Comparison of ENCODE assay signal across 8 cellular contexts in genomic region chr5:139863361-139863760, GRCh38.
DNase-seq lines count a peak whose midpoint lies in the region; ATAC-seq and TF ChIP-seq lines count a peak whose summit lies in the region.
"Had no signal": no experiment of that assay in that cellular context is flagged by ENCODE, and none has a peak within 500 bp of the region (broad histone marks: within the 10 kb centered on the region; RNA-seq: fewer than 3 reads in every experiment).

No MANE protein-coding gene starts in this region.

- peaks cover 47% of the 10 kb centered on the region for H3K27me3 Mint-ChIP-seq in activated naive CD4-positive, alpha-beta T cell treated with anti-CD3 and anti-CD28 coated beads, Interleukin-2, amount 10 ng/mL, durations not matched to agents 7 days and 5 days

- H4K20me1 ChIP-seq in mammary epithelial cell (ENCODE audit: insufficient read depth, low read length), result no peaks in the 10 kb centered on the region

- H2AFZ ChIP-seq in mammary epithelial cell (ENCODE audit: low read depth, low read length), result peak overlapping the region; percentile 40

- ATAC-seq in HG03378 (IDR thresholded peaks at IDR 0.05; ENCODE audit: unreplicated experiment), result no peak

- in situ Hi-C loops in mammary epithelial cell (cut with MboI; ENCODE audit: low sequenced_read_pairs in 2 of 2), result loop anchor here in 1 of 2 donors (5.0 kb wide), 1 partner anchor 71 kb away; no protein-coding TSS in a partner anchor

- H3K9me3 ChIP-seq in mammary epithelial cell (replicated peaks; ENCODE audit: insufficient read depth, low read length) (no peaks in the 10 kb centered on the region), left ventricle myocardium inferior (replicated peaks) (no peaks in the 10 kb centered on the region), ovary (no peaks in the 10 kb centered on the region), vagina (no peaks in the 10 kb centered on the region)

- TF ChIP-seq CTCF in mammary epithelial cell (conservative IDR thresholded peaks at IDR 0.05 in 1 of 2, IDR thresholded peaks at IDR 0.05 in 1 of 2; ENCODE audit: extremely low read depth in 1 of 2, insufficient read depth in 1 of 2, low read depth in 1 of 2, low read length in 2 of 2), result no peak
- TF ChIP-seq CTCF in left ventricle myocardium inferior (IDR thresholded peaks at IDR 0.05; ENCODE audit: borderline replicate concordance), result no peak
- TF ChIP-seq CTCF in ovary (IDR thresholded peaks at IDR 0.05), result no peak
- no peak for TF ChIP-seq CTCF in vagina (IDR thresholded peaks at IDR 0.05)

- TF ChIP-seq EP300 in ovary (IDR thresholded peaks at IDR 0.05), result no peak

- intact Hi-C loops in mammary epithelial cell (cut with micrococcal nuclease) (loop anchor here (5.0 to 10.0 kb wide), 2 partner anchors 226 to 291 kb away; no protein-coding TSS in a partner anchor), left ventricle myocardium inferior (cut with micrococcal nuclease) (no loop called here), ovary (cut with DNase I) (loop anchor here (5.0 to 10.0 kb wide), 3 partner anchors 76 to 104 kb away; no protein-coding TSS in a partner anchor), vagina (cut with DNase I) (no loop called here)

- BruUV-seq in mammary epithelial cell (replicated peaks; lab: Mats Ljungman, UMichigan), result no TSS peak

- H3K4me1 Mint-ChIP-seq in activated naive CD4-positive, alpha-beta T cell treated with anti-CD3 and anti-CD28 coated beads, Interleukin-2, amount 10 ng/mL, durations not matched to agents 7 days and 5 days, result no peaks in the 10 kb centered on the region
- H3K4me1 Mint-ChIP-seq: activated naive CD8-positive, alpha-beta T cell treated with anti-CD3 and anti-CD28 coated beads for 36 hours had no signal

- no peaks in the 10 kb centered on the region for H3K9me3 Mint-ChIP-seq in activated naive CD4-positive, alpha-beta T cell treated with anti-CD3 and anti-CD28 coated beads, Interleukin-2, amount 10 ng/mL, durations not matched to agents 7 days and 5 days
- H3K9me3 Mint-ChIP-seq: activated naive CD8-positive, alpha-beta T cell treated with anti-CD3 and anti-CD28 coated beads for 36 hours had no signal

- no peak overlapping the region for H3K27ac ChIP-seq in mammary epithelial cell (ENCODE audit: insufficient read depth, low read depth, low read length)
- H3K27ac ChIP-seq in left ventricle myocardium inferior (replicated peaks), result peak overlapping the region; percentile 69
- peak overlapping the region; percentile 33 to 58 for H3K27ac ChIP-seq in ovary
- H3K27ac ChIP-seq in vagina, result peak overlapping the region; percentile 31

- DNase-seq in mammary epithelial cell (peak; percentile 41), left ventricle myocardium inferior (peak; percentile 82), ovary (peak; percentile 86 to 90 (median 88)), vagina (ENCODE audit: extremely low spot score in 2 of 2) (no peak), NCI-H1694 treated with DMSO at 0.1 percent for 48 hours (lab: John Stamatoyannopoulos, UW) (no peak)
- DNase-seq in activated naive CD4-positive, alpha-beta T cell treated with anti-CD3 and anti-CD28 coated beads, Interleukin-2, amount 10 ng/mL, durations not matched to agents 7 days and 5 days, result no peak

- dilution Hi-C loops in mammary epithelial cell (cut with HindIII; ENCODE audit: low sequenced_read_pairs), result no loop called here

- no peaks in the 10 kb centered on the region for H3K79me2 ChIP-seq in mammary epithelial cell (ENCODE audit: insufficient read depth, low read length)

- WGBS in mammary epithelial cell (ENCODE audit: low coverage, missing lambda C conversion rate), result 23% methylated on average over 9 of the region's 9 CpGs
- 16 to 28% (median 19%) methylated on average over 9 of the region's 9 CpGs for WGBS in ovary, 3 donors

- H3K4me3 Mint-ChIP-seq in activated naive CD4-positive, alpha-beta T cell treated with anti-CD3 and anti-CD28 coated beads, Interleukin-2, amount 10 ng/mL, durations not matched to agents 7 days and 5 days, result no peak overlapping the region
- H3K4me3 Mint-ChIP-seq: activated naive CD8-positive, alpha-beta T cell treated with anti-CD3 and anti-CD28 coated beads for 36 hours had no signal

- peaks cover 10% of the 10 kb centered on the region for H3K4me1 ChIP-seq in mammary epithelial cell (ENCODE audit: insufficient read depth, low read length)
- H3K4me1 ChIP-seq in left ventricle myocardium inferior, result peaks cover 14% of the 10 kb centered on the region
- H3K4me1 ChIP-seq in ovary (ENCODE audit: insufficient read depth), result peaks cover 26% of the 10 kb centered on the region
- H3K4me1 ChIP-seq in vagina, result peaks cover 19% of the 10 kb centered on the region

- CTCF ChIA-PET in mammary epithelial cell (lab: Charles Lee; ENCODE audit: low non-redundant PET), result interaction anchor here (1.2 kb wide), 1 partner anchor 105 kb away, joined by 6 read pairs; no protein-coding TSS in a partner anchor
- CTCF ChIA-PET in activated naive CD4-positive, alpha-beta T cell treated with anti-CD3 and anti-CD28 coated beads, Interleukin-2, amount 10 ng/mL, durations not matched to agents 7 days and 5 days (lab: Charles Lee), result interaction anchor here (0.8 to 2.9 kb wide), 11 partner anchors 9 to 107 kb away, joined by 3 to 22 read pairs (median 8); no protein-coding TSS in a partner anchor

- no peaks in the 10 kb centered on the region for H3K36me3 ChIP-seq in mammary epithelial cell (ENCODE audit: insufficient read depth, low read length)
- H3K36me3 ChIP-seq in left ventricle myocardium inferior, result no peaks in the 10 kb centered on the region
- no peaks in the 10 kb centered on the region for H3K36me3 ChIP-seq in ovary
- no peaks in the 10 kb centered on the region for H3K36me3 ChIP-seq in vagina

- H3K27me3 ChIP-seq in mammary epithelial cell (ENCODE audit: insufficient read depth, low read length) (no peaks in the 10 kb centered on the region), left ventricle myocardium inferior (ENCODE audit: low read depth) (no peaks in the 10 kb centered on the region), ovary (no peaks in the 10 kb centered on the region), vagina (no peaks in the 10 kb centered on the region)

- H3K4me3 ChIP-seq in mammary epithelial cell (replicated peaks in 1 of 3; ENCODE audit: insufficient read depth in 1 of 3, low read depth in 2 of 3, low read length in 3 of 3) (no peak overlapping the region), left ventricle myocardium inferior (no peak overlapping the region), ovary (no peak overlapping the region), vagina (no peak overlapping the region)

- H3K27ac Mint-ChIP-seq in activated naive CD4-positive, alpha-beta T cell treated with anti-CD3 and anti-CD28 coated beads, Interleukin-2, amount 10 ng/mL, durations not matched to agents 7 days and 5 days, result no peak overlapping the region
- H3K27ac Mint-ChIP-seq: activated naive CD8-positive, alpha-beta T cell treated with anti-CD3 and anti-CD28 coated beads for 36 hours had no signal

- H3K36me3 Mint-ChIP-seq in activated naive CD4-positive, alpha-beta T cell treated with anti-CD3 and anti-CD28 coated beads, Interleukin-2, amount 10 ng/mL, durations not matched to agents 7 days and 5 days, result no peaks in the 10 kb centered on the region
- H3K36me3 Mint-ChIP-seq: activated naive CD8-positive, alpha-beta T cell treated with anti-CD3 and anti-CD28 coated beads for 36 hours had no signal

- TF ChIP-seq POLR2A in ovary (IDR thresholded peaks at IDR 0.05) (no peak), vagina (IDR thresholded peaks at IDR 0.05) (no peak)

- no peak overlapping the region for H3K9ac ChIP-seq in mammary epithelial cell (ENCODE audit: insufficient read depth, low read length)

- peak overlapping the region; percentile 4 for H3K4me2 ChIP-seq in mammary epithelial cell (ENCODE audit: insufficient read depth, low read depth, low read length)

Comparison
In these comparisons a context has a peak if more than half of its experiments do, and no peak if none do; other contexts are left out.
1. DNase-seq: peak in mammary epithelial cell (single experiment), left ventricle myocardium inferior (single experiment) and ovary (5 of 5); none in vagina (0 of 2), activated naive CD4-positive, alpha-beta T cell treated with anti-CD3 and anti-CD28 coated beads, Interleukin-2, amount 10 ng/mL, durations not matched to agents 7 days and 5 days (single experiment) and NCI-H1694 treated with DMSO at 0.1 percent for 48 hours (single experiment).
2. intact Hi-C loops: an anchor here in mammary epithelial cell (5.0 to 10.0 kb wide) and ovary (5.0 to 10.0 kb wide); none called in left ventricle myocardium inferior and vagina.